ENCODE assay signal across 18 cellular contexts in the genomic region with DNA sequence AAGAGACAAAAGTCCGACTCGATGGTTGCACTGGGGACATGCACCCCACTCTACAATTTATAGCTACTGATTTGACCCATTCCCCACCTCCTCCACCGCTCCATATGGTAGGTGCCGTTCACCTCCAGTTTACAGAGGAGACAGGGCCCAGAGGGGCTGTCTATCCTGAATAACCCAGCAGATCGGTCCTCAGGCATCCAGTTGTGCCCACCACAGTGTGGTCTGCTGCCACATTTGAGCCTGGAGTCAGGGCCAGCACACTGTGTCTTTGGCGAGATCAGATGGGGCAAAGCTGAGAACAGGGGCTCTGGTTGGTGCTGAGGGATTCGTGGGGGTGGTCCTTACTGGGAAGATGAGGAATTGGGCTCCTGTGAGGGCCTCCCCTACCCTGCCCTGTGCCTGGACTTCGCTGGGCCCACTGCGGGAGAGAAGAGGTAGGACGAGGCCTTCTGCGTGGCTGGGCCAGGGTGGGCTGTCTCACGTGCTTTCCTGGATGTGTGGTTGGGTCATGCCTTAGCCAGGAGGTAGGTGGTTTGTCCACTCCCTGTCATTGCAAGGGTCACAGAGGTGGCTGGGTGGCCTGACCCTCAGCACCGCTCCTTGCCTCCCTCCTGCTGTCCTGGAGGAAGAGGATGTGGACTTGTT. TPM values are rescaled to one million over a fixed set of nuclear protein-coding genes. Genes with fewer than 3 reads are reported as not detected.
DNase-seq lines count a peak whose midpoint lies in the region; ATAC-seq and TF ChIP-seq lines count a peak whose summit lies in the region.
"Had no signal": no experiment of that assay in that cellular context is flagged by ENCODE, and none has a peak within 500 bp of the region (broad histone marks: within the 10 kb centered on the region; RNA-seq: fewer than 3 reads in every experiment).

No MANE protein-coding gene starts in this region.

- H3K27me3 Mint-ChIP-seq in activated T-helper 17 cell treated with anti-CD3 and anti-CD28 coated beads, Interleukin-2, amount 50 U/mL, for 72 hours, result no peaks in the 10 kb centered on the region

- peak overlapping the region; percentile 99 for H3K27ac Mint-ChIP-seq in activated T-helper 17 cell treated with anti-CD3 and anti-CD28 coated beads, Interleukin-2, amount 50 U/mL, for 72 hours

- WGBS in right cardiac atrium, result 95% methylated on average over 13 of the region's 13 CpGs
- 96 to 98% methylated on average over 13 of the region's 13 CpGs for WGBS in aorta, 2 donors

- no peak overlapping the region for H3K27ac ChIP-seq in right cardiac atrium (ENCODE audit: low read length)
- no peak overlapping the region for H3K27ac ChIP-seq in left lung
- no peak overlapping the region for H3K27ac ChIP-seq in aorta (ENCODE audit: low read depth in 1 of 2, low read length in 2 of 2)
- no peak overlapping the region for H3K27ac ChIP-seq in upper lobe of right lung
- H3K27ac ChIP-seq: testis had no signal

- peak overlapping the region; percentile 96 for H3K4me3 Mint-ChIP-seq in activated T-helper 17 cell treated with anti-CD3 and anti-CD28 coated beads, Interleukin-2, amount 50 U/mL, for 72 hours

- H3K36me3 ChIP-seq in left lung (no peaks in the 10 kb centered on the region), aorta (ENCODE audit: control insufficient read depth in 1 of 2, insufficient read depth in 2 of 2, low read length in 1 of 2) (no peaks in the 10 kb centered on the region), upper lobe of right lung (no peaks in the 10 kb centered on the region)

- H3K4me1 ChIP-seq in right cardiac atrium (ENCODE audit: control insufficient read depth, insufficient read depth, low read length) (no peaks in the 10 kb centered on the region), left lung (peaks cover 15 to 96% of the 10 kb centered on the region in 2 donors), aorta (ENCODE audit: control insufficient read depth in 1 of 2, insufficient read depth in 2 of 2, low read length in 2 of 2) (no peaks in the 10 kb centered on the region), upper lobe of right lung (peaks cover 22% of the 10 kb centered on the region)

- H3K4me1 Mint-ChIP-seq in activated T-helper 17 cell treated with anti-CD3 and anti-CD28 coated beads, Interleukin-2, amount 50 U/mL, for 72 hours, result peaks cover 53% of the 10 kb centered on the region

- no peak overlapping the region for H3K4me3 ChIP-seq in right cardiac atrium (ENCODE audit: low read length)
- no peak overlapping the region for H3K4me3 ChIP-seq in left lung
- H3K4me3 ChIP-seq in aorta (ENCODE audit: low read length in 2 of 2), result no peak overlapping the region
- no peak overlapping the region for H3K4me3 ChIP-seq in upper lobe of right lung
- H3K4me3 ChIP-seq: testis had no signal

- no peaks in the 10 kb centered on the region for H3K9me3 Mint-ChIP-seq in activated T-helper 17 cell treated with anti-CD3 and anti-CD28 coated beads, Interleukin-2, amount 50 U/mL, for 72 hours

- ATAC-seq in right cardiac atrium, result no peak
- ATAC-seq in Right ventricle myocardium inferior, result no peak
- ATAC-seq in activated T-helper 17 cell treated with anti-CD3 and anti-CD28 coated beads, Interleukin-2, amount 50 U/mL, for 72 hours (replicated peaks), result no peak
- no peak for ATAC-seq in left lung
- no peak for ATAC-seq in aorta (ENCODE audit: low FRiP score)
- no peak for ATAC-seq in upper lobe of right lung
- ATAC-seq: SK-N-SH treated with all-trans-retinoic acid at 6 μM for 48 hours had no signal

- H3K27me3 ChIP-seq in right cardiac atrium (ENCODE audit: control insufficient read depth, insufficient read depth), result no peaks in the 10 kb centered on the region
- H3K27me3 ChIP-seq in left lung, result no peaks in the 10 kb centered on the region
- no peaks in the 10 kb centered on the region for H3K27me3 ChIP-seq in aorta (ENCODE audit: control insufficient read depth in 1 of 2, insufficient read depth in 2 of 2, low read length in 1 of 2)
- H3K27me3 ChIP-seq in upper lobe of right lung, result no peaks in the 10 kb centered on the region
- H3K27me3 ChIP-seq: testis had no signal

- TF ChIP-seq CTCF in left lung (IDR thresholded peaks at IDR 0.05) (no peak), upper lobe of right lung (IDR thresholded peaks at IDR 0.05) (no peak)

- peaks cover 30% of the 10 kb centered on the region for H3K36me3 Mint-ChIP-seq in activated T-helper 17 cell treated with anti-CD3 and anti-CD28 coated beads, Interleukin-2, amount 50 U/mL, for 72 hours (ENCODE audit: low read depth)

- H3K9me3 ChIP-seq in right cardiac atrium (ENCODE audit: control insufficient read depth, low read length) (no peaks in the 10 kb centered on the region), left lung (no peaks in the 10 kb centered on the region), aorta (ENCODE audit: control insufficient read depth, low read length) (no peaks in the 10 kb centered on the region), upper lobe of right lung (no peaks in the 10 kb centered on the region)
- H3K9me3 ChIP-seq: testis had no signal

- peak; percentile 10 to 53 (median 35) for DNase-seq in right cardiac atrium
- no peak for DNase-seq in Right ventricle myocardium inferior (ENCODE audit: missing footprints)
- DNase-seq in left lung, result peak; percentile 25 to 55
- DNase-seq in aorta, result peak; percentile 34 to 61
- DNase-seq in NCI-H345 treated with DMSO at 0.1 percent for 48 hours (lab: John Stamatoyannopoulos, UW; ENCODE audit: unreplicated experiment), result no peak
- no peak for DNase-seq in A172 (ENCODE audit: low spot score)
- no peak for DNase-seq in upper lobe of right lung
- DNase-seq: activated CD4-positive, CD25-positive, alpha-beta regulatory T cell; caudate nucleus; DND-41; HCEC 1CT; Karpas-422; NCI-H1417; NCI-H2227 treated with DMSO at 0.1 percent for 48 hours; stimulated activated CD4-positive, alpha-beta T cell treated with anti-CD3 and anti-CD28 coated beads, Interleukin-12 subunit alpha, Interleukin-12 subunit beta, amount 100 ng/mL, for 4 hours; testis had no signal

- intact Hi-C loops in right cardiac atrium (cut with DNase I) (no loop called here), Right ventricle myocardium inferior (cut with DNase I) (no loop called here), left lung (cut with DNase I) (no loop called here), aorta (cut with DNase I) (loop anchor here in 1 of 2 donors (10.0 kb wide), 1 partner anchor 246 kb away; no protein-coding TSS in a partner anchor), upper lobe of right lung (cut with DNase I) (no loop called here)

RNA-seq across cellular contexts. Expression of gene ADCY7, which starts 2.8 kb away (rescaled TPM):
- 10 to 100 TPM; 11.4 to 21.2 (median 18.2) TPM for total RNA-seq in right cardiac atrium
- 4.8 TPM for polyA plus RNA-seq in right cardiac atrium
- 11.7 TPM for total RNA-seq in Right ventricle myocardium inferior
- total RNA-seq in activated T-helper 17 cell treated with anti-CD3 and anti-CD28 coated beads, Interleukin-2, amount 50 U/mL, for 72 hours, result 100 to 1,000 TPM; 156 to 173 TPM
- total RNA-seq in left lung, result 100 to 1,000 TPM in 1 of 2 donors, 10 to 100 TPM in 1; 77.6 to 116 TPM
- total RNA-seq in aorta, result 10 to 100 TPM; 32.7 to 75.8 TPM
- polyA plus RNA-seq in aorta, result 1 to 10 TPM; 4.0 to 7.8 TPM
- 13.8 and 17.7 TPM in 2 replicates for total RNA-seq in A172 (2014; rRNA removed; shearing (Covaris generic))
- total RNA-seq in upper lobe of right lung, result 88.1 TPM

Comparison
In these comparisons a context has a peak if more than half of its experiments do, and no peak if none do; other contexts are left out.
1. DNase-seq: peak in right cardiac atrium (3 of 3), left lung (2 of 2) and aorta (2 of 2); none in Right ventricle myocardium inferior (single experiment), NCI-H345 treated with DMSO at 0.1 percent for 48 hours (single experiment), A172 (single experiment) and upper lobe of right lung (single experiment).